8 cellular contexts compared by ENCODE assay signal in genomic region chr2:152743004-152743403, GRCh38. TPM values are rescaled to one million over a fixed set of nuclear protein-coding genes. Genes with fewer than 3 reads are reported as not detected.
A peak's percentile ranks its signal among the peaks of the same experiment; 100 is the strongest.
DNase-seq lines count a peak whose midpoint lies in the region; ATAC-seq and TF ChIP-seq lines count a peak whose summit lies in the region.

No MANE protein-coding gene starts in this region.

- H3K9me3 ChIP-seq in A673 (ENCODE audit: low read depth, low read length, poor library complexity, severe bottlenecking): no peaks in the 10 kb centered on the region

- no peak for DNase-seq in A673 (ENCODE audit: low spot score)
- DNase-seq in kidney tubule cell (ENCODE audit: low spot score): peak; percentile 43
- no peak for DNase-seq in stimulated activated CD4-positive, alpha-beta T cell treated with anti-CD3 and anti-CD28 coated beads, Interleukin-1b, Interleukin-23, amount 100 ng/mL, for 48 hours
- DNase-seq in DMS153 treated with DMSO at 0.1 percent for 48 hours (lab: John Stamatoyannopoulos, UW; ENCODE audit: unreplicated experiment): no peak

- H3K36me3 ChIP-seq in A673 (ENCODE audit: insufficient read depth, low read length, poor library complexity, severe bottlenecking): peaks cover 20% of the 10 kb centered on the region

- BruUV-seq in A673 (replicated peaks; lab: Mats Ljungman, UMichigan): no TSS peak

- TF ChIP-seq CTCF in A673 (conservative IDR thresholded peaks at IDR 0.05; ENCODE audit: low read depth, low read length): peak; percentile 53

- no peaks in the 10 kb centered on the region for H3K4me1 ChIP-seq in A673 (ENCODE audit: insufficient read depth, low read length, poor library complexity, severe bottlenecking)

- H3K4me3 ChIP-seq in A673 (ENCODE audit: low read depth, low read length, poor library complexity, severe bottlenecking): no peak overlapping the region

- peak; percentile 81 for ATAC-seq in GM18511 (IDR thresholded peaks at IDR 0.05; ENCODE audit: unreplicated experiment)
- ATAC-seq in HG03280 (IDR thresholded peaks at IDR 0.05; ENCODE audit: unreplicated experiment): peak; percentile 74
- peak; percentile 82 for ATAC-seq in SK-N-SH treated with all-trans-retinoic acid at 6 μM for 48 hours
- no peak for ATAC-seq in GM18873 (IDR thresholded peaks at IDR 0.05; ENCODE audit: low FRiP score, unreplicated experiment)

- intact Hi-C loops in A673 (cut with micrococcal nuclease; ENCODE audit: unreplicated experiment): loop anchor here (5.0 to 10.0 kb wide), 3 partner anchors 734 to 1632 kb away; partner anchors contain the start of gene RPRM

- CTCF ChIA-PET in A673 (lab: Charles Lee): no interaction called here

- H3K27ac ChIP-seq in A673 (ENCODE audit: low read depth, low read length, poor library complexity, severe bottlenecking): no peak overlapping the region

- POLR2A ChIA-PET in A673 (lab: Charles Lee; ENCODE audit: low non-redundant PET): no interaction called here

- no peaks in the 10 kb centered on the region for H3K27me3 ChIP-seq in A673 (replicated peaks; ENCODE audit: insufficient read depth, low read depth, low read length, poor library complexity)

TF ChIP-seq in SK-N-SH treated with all-trans-retinoic acid at 6 μM for 48 hours, 23 proteins besides CTCF, POLR2A, EP300 and RAD21:
- TF ChIP-seq PPARA (CRISPR knock-in tag; IDR thresholded peaks at IDR 0.05; ENCODE audit: borderline replicate concordance): no peak
- no peak for TF ChIP-seq CREB5 (CRISPR knock-in tag; IDR thresholded peaks at IDR 0.05; ENCODE audit: low read depth)
- no peak for TF ChIP-seq GLIS3 (CRISPR knock-in tag; IDR thresholded peaks at IDR 0.05)
- no peak for TF ChIP-seq CSRNP3 (CRISPR knock-in tag; IDR thresholded peaks at IDR 0.05)
- TF ChIP-seq CSDC2 (CRISPR knock-in tag; IDR thresholded peaks at IDR 0.05): no peak
- no peak for TF ChIP-seq ZFP30 (CRISPR knock-in tag; IDR thresholded peaks at IDR 0.05)
- TF ChIP-seq TSHZ2 (CRISPR knock-in tag; IDR thresholded peaks at IDR 0.05): no peak
- no peak for TF ChIP-seq POU6F1 (CRISPR knock-in tag; IDR thresholded peaks at IDR 0.05; ENCODE audit: borderline replicate concordance, low read depth)
- no peak for TF ChIP-seq SNAI2 (CRISPR knock-in tag; IDR thresholded peaks at IDR 0.05)
- no peak for TF ChIP-seq ARNTL (CRISPR knock-in tag; IDR thresholded peaks at IDR 0.05; ENCODE audit: borderline replicate concordance, low read depth)
- TF ChIP-seq PATZ1 (CRISPR knock-in tag; IDR thresholded peaks at IDR 0.05; ENCODE audit: borderline replicate concordance): no peak

RNA-seq across cellular contexts. Expression of gene ARL6IP6, which starts 24.6 kb away (rescaled TPM):
- total RNA-seq in A673 (2021): 43.0 and 43.6 TPM in 2 replicates

RNA-seq across cellular contexts. Expression of gene PRPF40A, which starts 25.7 kb away (rescaled TPM):
- total RNA-seq in A673 (2021): 160 and 166 TPM in 2 replicates
